8 cellular contexts compared by ENCODE assay signal in genomic region chr1:24558902-24559791, GRCh38. TPM values are rescaled to one million over a fixed set of nuclear protein-coding genes. Genes with fewer than 3 reads are reported as not detected.
DNase-seq lines count a peak whose midpoint lies in the region; ATAC-seq and TF ChIP-seq lines count a peak whose summit lies in the region.
"Had no signal": no experiment of that assay in that cellular context is flagged by ENCODE, and none has a peak within 500 bp of the region (broad histone marks: within the 10 kb centered on the region; RNA-seq: fewer than 3 reads in every experiment).

No MANE protein-coding gene starts in this region.

- H2AFZ ChIP-seq in OCI-LY7 (ENCODE audit: low read length): no peak overlapping the region

- no peaks in the 10 kb centered on the region for H4K20me1 ChIP-seq in OCI-LY7 (ENCODE audit: insufficient read depth, low read length)

- TF ChIP-seq CTCF in VCaP (conservative IDR thresholded peaks at IDR 0.05) (no peak), thyroid gland (IDR thresholded peaks at IDR 0.05) (no peak), OCI-LY7 (conservative IDR thresholded peaks at IDR 0.05; ENCODE audit: low read length) (no peak), omental fat pad (IDR thresholded peaks at IDR 0.05) (no peak)

- H3K27me3 ChIP-seq in thyroid gland: no peaks in the 10 kb centered on the region

- no peaks in the 10 kb centered on the region for H3K36me3 ChIP-seq in thyroid gland
- no peaks in the 10 kb centered on the region for H3K36me3 ChIP-seq in OCI-LY7 (ENCODE audit: insufficient read depth, low read length)

- H3K4me1 ChIP-seq in thyroid gland (peaks cover 15 to 57% of the 10 kb centered on the region in 2 donors), OCI-LY7 (ENCODE audit: insufficient read depth, low read length, poor library complexity, severe bottlenecking) (peaks cover 48% of the 10 kb centered on the region)

- H3K4me3 ChIP-seq in thyroid gland (replicated peaks in 1 of 3) (no peak overlapping the region), OCI-LY7 (ENCODE audit: low read depth, low read length, poor library complexity, severe bottlenecking) (no peak overlapping the region)

- no peak overlapping the region for H3K4me2 ChIP-seq in OCI-LY7 (ENCODE audit: low read length)

- CTCF ChIA-PET in OCI-LY7 (lab: Charles Lee; ENCODE audit: unreplicated experiment): interaction anchor here (1.2 to 1.4 kb wide), 2 partner anchors 19 to 28 kb away, joined by 3 to 4 read pairs; no protein-coding TSS in a partner anchor

- H3K9me2 ChIP-seq in OCI-LY7 (ENCODE audit: insufficient read depth, low read length): no peaks in the 10 kb centered on the region

- intact Hi-C loops in thyroid gland (cut with DNase I) (loop anchor here (10.0 kb wide), 1 partner anchor 76 kb away; no protein-coding TSS in a partner anchor), OCI-LY7 (cut with micrococcal nuclease; ENCODE audit: unreplicated experiment) (no loop called here)

- TF ChIP-seq POLR2A in thyroid gland (IDR thresholded peaks at IDR 0.05): no peak

- H3K79me2 ChIP-seq in OCI-LY7 (ENCODE audit: insufficient read depth, low read depth, low read length): no peaks in the 10 kb centered on the region

- 22 to 31% methylated on average over 9 to 12 of the region's 12 CpGs for WGBS in thyroid gland, 2 donors

- H3K9me3 ChIP-seq in thyroid gland (no peaks in the 10 kb centered on the region), OCI-LY7 (ENCODE audit: low read length) (no peaks in the 10 kb centered on the region)

- H3K27ac ChIP-seq in VCaP: peak overlapping the region; percentile 82
- H3K27ac ChIP-seq in thyroid gland: peak overlapping the region in 1 of 3 donors; percentile 28
- no peak overlapping the region for H3K27ac ChIP-seq in OCI-LY7 (ENCODE audit: low read depth, low read length, poor library complexity, severe bottlenecking)
- H3K27ac ChIP-seq: HL-60 had no signal

- POLR2A ChIA-PET in OCI-LY7 (lab: Charles Lee): interaction anchor here (1.4 to 2.7 kb wide), 2 partner anchors 11 to 33 kb away, joined by 5 to 11 read pairs; no protein-coding TSS in a partner anchor

- ATAC-seq in omental fat pad (ENCODE audit: low FRiP score): no peak

- DNase-seq in HuH-7.5 (ENCODE audit: low spot score): peak; percentile 71
- peak; percentile 67 for DNase-seq in hepatic stellate cell (ENCODE audit: low spot score)
- peak; percentile 86 for DNase-seq in thyroid gland
- DNase-seq in OCI-LY7 (ENCODE audit: low spot score): no peak
- DNase-seq in omental fat pad (ENCODE audit: low spot score): no peak
- DNase-seq in T-helper 1 cell: no peak

- BruUV-seq in OCI-LY7 (replicated peaks; lab: Mats Ljungman, UMichigan): no TSS peak

RNA-seq across cellular contexts. Expression of gene NCMAP, which starts 3.3 kb away (rescaled TPM):
- total RNA-seq in thyroid gland (1 to 10 TPM; 2.8 to 9.4 (median 7.3) TPM), OCI-LY7 (2022) (0.99 and 1.0 TPM in 2 replicates), omental fat pad (under 1 TPM in 1 of 4 donors, not detected in 3; 0.16 TPM)
- total RNA-seq in OCI-LY7 (2014; rRNA removed; shearing (Covaris generic)): 0.95 and 1.1 TPM in 2 replicates

RNA-seq across cellular contexts. Expression of gene RCAN3, which starts 56.5 kb away (rescaled TPM):
- total RNA-seq in thyroid gland: 10 to 100 TPM; 25.6 to 37.9 (median 35.2) TPM
- total RNA-seq in OCI-LY7 (2014; rRNA removed; shearing (Covaris generic)): 13.0 and 22.9 TPM in 2 replicates
- 47.8 and 57.2 TPM in 2 replicates for total RNA-seq in OCI-LY7 (2022)
- total RNA-seq in omental fat pad: 10 to 100 TPM in 1 of 4 donors, 1 to 10 TPM in 3; 2.9 to 10.1 (median 4.1) TPM

Comparison
In these comparisons a context has a peak if more than half of its experiments do, and no peak if none do; other contexts are left out.
1. DNase-seq: peak in HuH-7.5 (single experiment), hepatic stellate cell (single experiment) and thyroid gland (2 of 2); none in OCI-LY7 (single experiment), omental fat pad (single experiment) and T-helper 1 cell (0 of 5).